Comparison of ENCODE assay signal across 8 cellular contexts in genomic region chr13:45341799-45342584, GRCh38. TPM values are rescaled to one million over a fixed set of nuclear protein-coding genes. Genes with fewer than 3 reads are reported as not detected.
DNase-seq lines count a peak whose midpoint lies in the region; ATAC-seq and TF ChIP-seq lines count a peak whose summit lies in the region.

No MANE protein-coding gene starts in this region.

- intact Hi-C loops in lower leg skin (cut with DNase I; ENCODE audit: low total_unique reads) (no loop called here), thyroid gland (cut with DNase I) (loop anchor here (10.0 kb wide), 2 partner anchors 73 to 123 kb away; partner anchors contain the start of genes COG3 and SLC25A30)

- H2AFZ ChIP-seq in GM23248 (peak overlapping the region; percentile 92), OCI-LY3 (ENCODE audit: low read depth, low read length) (peak overlapping the region; percentile 90)

- H3K27me3 ChIP-seq in GM23248 (replicated peaks; ENCODE audit: insufficient read depth) (no peaks in the 10 kb centered on the region), OCI-LY3 (ENCODE audit: low read depth, low read length) (no peaks in the 10 kb centered on the region), thyroid gland (no peaks in the 10 kb centered on the region)

- H3K9me2 ChIP-seq in GM23248 (ENCODE audit: insufficient read depth): no peaks in the 10 kb centered on the region

- DNase-seq in GM23248: peak; percentile 85
- DNase-seq in choroid plexus epithelial cell (ENCODE audit: low read depth): peak; percentile 52
- peak; percentile 79 to 92 for DNase-seq in lower leg skin (ENCODE audit: low spot score in 2 of 2)
- peak; percentile 32 to 35 for DNase-seq in thyroid gland
- no peak for DNase-seq in glomerular visceral epithelial cell (ENCODE audit: extremely low spot score)

- H3F3A ChIP-seq in GM23248 (ENCODE audit: insufficient read depth): peaks cover 36% of the 10 kb centered on the region

- in situ Hi-C loops in GM23248 (cut with MboI): no loop called here

- peaks cover 32% of the 10 kb centered on the region for H3K4me1 ChIP-seq in GM23248 (ENCODE audit: insufficient read depth)
- H3K4me1 ChIP-seq in OCI-LY3 (ENCODE audit: low read length): peaks cover 19% of the 10 kb centered on the region
- peaks cover 19 to 36% of the 10 kb centered on the region in 2 donors for H3K4me1 ChIP-seq in thyroid gland

- no peak for TF ChIP-seq POLR2A in lower leg skin (IDR thresholded peaks at IDR 0.05)
- no peak for TF ChIP-seq POLR2A in thyroid gland (IDR thresholded peaks at IDR 0.05)

- H3K27ac ChIP-seq in GM23248: peak overlapping the region; percentile 98
- peak overlapping the region; percentile 59 for H3K27ac ChIP-seq in OCI-LY3 (ENCODE audit: low read length)
- peak overlapping the region; percentile 93 to 99 (median 94) for H3K27ac ChIP-seq in thyroid gland

- 4 to 5% methylated on average over 18 of the region's 18 CpGs for WGBS in GM23248 (ENCODE audit: low coverage in 1 of 2, low lambda C conversion rate in 2 of 2, missing lambda C conversion rate in 2 of 2), 2 experiments
- WGBS in lower leg skin, 2 donors: 11% methylated on average over 16 to 18 of the region's 18 CpGs
- 25 to 39% methylated on average over 15 to 18 of the region's 18 CpGs for WGBS in thyroid gland, 2 donors

- no peak for TF ChIP-seq CTCF in OCI-LY3 (IDR thresholded peaks at IDR 0.05; ENCODE audit: low read depth, low read length)
- TF ChIP-seq CTCF in choroid plexus epithelial cell (conservative IDR thresholded peaks at IDR 0.05; ENCODE audit: low read depth, low read length): no peak
- no peak for TF ChIP-seq CTCF in lower leg skin (IDR thresholded peaks at IDR 0.05)
- no peak for TF ChIP-seq CTCF in thyroid gland (IDR thresholded peaks at IDR 0.05)

- peak overlapping the region; percentile 80 for H3K4me2 ChIP-seq in GM23248 (ENCODE audit: unreplicated experiment)
- peak overlapping the region; percentile 89 for H3K4me2 ChIP-seq in OCI-LY3 (ENCODE audit: low read length)

- H3K9ac ChIP-seq in GM23248 (peak overlapping the region; percentile 99), OCI-LY3 (ENCODE audit: low read length) (peak overlapping the region; percentile 96)

- no peaks in the 10 kb centered on the region for H3K9me3 ChIP-seq in GM23248 (ENCODE audit: low read depth)
- no peaks in the 10 kb centered on the region for H3K9me3 ChIP-seq in OCI-LY3 (ENCODE audit: insufficient read depth, low read length)
- no peaks in the 10 kb centered on the region for H3K9me3 ChIP-seq in thyroid gland

- H3K79me2 ChIP-seq in GM23248 (ENCODE audit: insufficient read depth) (peaks cover 55% of the 10 kb centered on the region), OCI-LY3 (ENCODE audit: low read length) (peaks cover 54% of the 10 kb centered on the region)

- H3K4me3 ChIP-seq in GM23248 (peak overlapping the region; percentile 98), OCI-LY3 (ENCODE audit: low read length) (peak overlapping the region; percentile 96), choroid plexus epithelial cell (ENCODE audit: low read depth, low read length) (peak overlapping the region; percentile 95), lower leg skin (ENCODE audit: low read depth, poor library complexity, severe bottlenecking) (peak overlapping the region; percentile 51), thyroid gland (replicated peaks in 1 of 3) (peak overlapping the region; percentile 1 to 74 (median 58))

- ATAC-seq in GM19452 (IDR thresholded peaks at IDR 0.05; ENCODE audit: unreplicated experiment): no peak
- no peak for ATAC-seq in HG02623 (IDR thresholded peaks at IDR 0.05; ENCODE audit: unreplicated experiment)

- peaks cover 33% of the 10 kb centered on the region for H3K36me3 ChIP-seq in GM23248 (ENCODE audit: low read depth)
- H3K36me3 ChIP-seq in OCI-LY3 (replicated peaks; ENCODE audit: low read depth, low read length): peaks cover 35% of the 10 kb centered on the region
- H3K36me3 ChIP-seq in thyroid gland: peaks cover 34 to 35% of the 10 kb centered on the region in 2 donors

- H4K20me1 ChIP-seq in GM23248 (ENCODE audit: insufficient read depth) (peaks cover 33% of the 10 kb centered on the region), OCI-LY3 (ENCODE audit: insufficient read depth, low read length) (peaks cover 35% of the 10 kb centered on the region)

RNA-seq across cellular contexts. Expression of gene TPT1, which starts 1.0 kb away (rescaled TPM):
- 2,021 and 2,164 TPM in 2 replicates for total RNA-seq in GM23248 (2014; rRNA removed; shearing (Covaris generic))
- 1,100 and 1,151 TPM in 2 replicates for polyA plus RNA-seq in GM23248 (2016; fragmentation: Nextera tagmentation; extraction: Ambion mirVana)
- total RNA-seq in lower leg skin: 1,000 to 10,000 TPM; 2,307 to 2,977 (median 2,645) TPM
- 1,000 to 10,000 TPM; 2,350 to 4,169 (median 2,632) TPM for total RNA-seq in thyroid gland
